In genomic region chrX:154371771-154372300, GRCh38 we compare ENCODE assay signal across 8 cellular contexts. TPM values are rescaled to one million over a fixed set of nuclear protein-coding genes. Genes with fewer than 3 reads are reported as not detected.
DNase-seq lines count a peak whose midpoint lies in the region; ATAC-seq and TF ChIP-seq lines count a peak whose summit lies in the region.

No MANE protein-coding gene starts in this region.

- H3K4me1 Mint-ChIP-seq in CD8-positive, alpha-beta memory T cell = peaks cover 33 to 38% (median 37%) of the 10 kb centered on the region in 3 donors

- H3K27me3 Mint-ChIP-seq in CD8-positive, alpha-beta memory T cell = peaks cover 0 to 8% of the 10 kb centered on the region in 2 donors

- POLR2A ChIA-PET in CD8-positive, alpha-beta memory T cell (lab: Charles Lee) = no interaction called here

- H3K4me1 ChIP-seq in CD8-positive, alpha-beta memory T cell (ENCODE audit: insufficient read depth, low read length) = peaks cover 42% of the 10 kb centered on the region
- peaks cover 45% of the 10 kb centered on the region for H3K4me1 ChIP-seq in mononuclear cell (ENCODE audit: insufficient read depth, low read length)

- CTCF ChIA-PET in CD8-positive, alpha-beta memory T cell (lab: Charles Lee) = interaction anchor here (1.2 kb wide), 1 partner anchor 10 kb away, joined by 3 read pairs; no protein-coding TSS in a partner anchor

- peak overlapping the region; percentile 82 to 94 (median 88) for H3K4me3 Mint-ChIP-seq in CD8-positive, alpha-beta memory T cell

- peaks cover 0 to 20% (median 0%) of the 10 kb centered on the region in 3 donors for H3K36me3 Mint-ChIP-seq in CD8-positive, alpha-beta memory T cell

- peaks cover 7% of the 10 kb centered on the region for H3K36me3 ChIP-seq in CD8-positive, alpha-beta memory T cell (ENCODE audit: insufficient read depth, low read length)

- in situ Hi-C loops in astrocyte of the cerebellum (cut with HindIII; ENCODE audit: low sequenced_read_pairs) (no loop called here), ACHN (cut with HindIII; ENCODE audit: low pct_ligation_motif_present, low pct_unique_long_range_greater_than_20kb, low sequenced_read_pairs) (no loop called here)

- H3K4me3 ChIP-seq in CD8-positive, alpha-beta memory T cell (ENCODE audit: low read length) = peak overlapping the region; percentile 15
- peak overlapping the region; percentile 76 for H3K4me3 ChIP-seq in astrocyte of the cerebellum (ENCODE audit: low read depth, low read length)
- H3K4me3 ChIP-seq in mononuclear cell (ENCODE audit: low read length) = peak overlapping the region; percentile 37

- H3K27ac ChIP-seq in CD8-positive, alpha-beta memory T cell (ENCODE audit: low read depth, low read length) = peak overlapping the region; percentile 54

- no peaks in the 10 kb centered on the region for H3K9me3 Mint-ChIP-seq in CD8-positive, alpha-beta memory T cell

- H3K27me3 ChIP-seq in CD8-positive, alpha-beta memory T cell (ENCODE audit: insufficient read depth, low read length, poor library complexity, severe bottlenecking) = no peaks in the 10 kb centered on the region
- no peaks in the 10 kb centered on the region for H3K27me3 ChIP-seq in mononuclear cell (ENCODE audit: insufficient read depth, low read length)

- ATAC-seq in HG02852 (IDR thresholded peaks at IDR 0.05; ENCODE audit: unreplicated experiment) = peak; percentile 7
- no peak for ATAC-seq in HG03565 (IDR thresholded peaks at IDR 0.05; ENCODE audit: unreplicated experiment)

- H3K9me3 ChIP-seq in CD8-positive, alpha-beta memory T cell (ENCODE audit: low read length) = no peaks in the 10 kb centered on the region
- no peaks in the 10 kb centered on the region for H3K9me3 ChIP-seq in mononuclear cell (ENCODE audit: low read depth, low read length)

- DNase-seq in CD8-positive, alpha-beta memory T cell = peak in 1 of 5 donors; percentile 3
- no peak for DNase-seq in astrocyte of the cerebellum (ENCODE audit: low read depth)
- no peak for DNase-seq in AG08395 (ENCODE audit: low spot score)
- no peak for DNase-seq in ACHN
- DNase-seq in ecto neural progenitor cell (ENCODE audit: low spot score) = no peak

- no peak for TF ChIP-seq CTCF in astrocyte of the cerebellum (IDR thresholded peaks at IDR 0.05; ENCODE audit: low read depth, low read length, missing control alignments)

- H3K27ac Mint-ChIP-seq in CD8-positive, alpha-beta memory T cell = peak overlapping the region; percentile 81 to 100 (median 96)

RNA-seq across cellular contexts. Expression of gene FLNA, which starts 2.6 kb away (rescaled TPM):
- 1,000 to 10,000 TPM; 1,299 to 1,356 TPM for total RNA-seq in CD8-positive, alpha-beta memory T cell
- 799 TPM for polyA plus RNA-seq in CD8-positive, alpha-beta memory T cell
- total RNA-seq in mononuclear cell = 933 TPM

RNA-seq across cellular contexts. Expression of gene EMD, which starts 7.3 kb away (rescaled TPM):
- 100 to 1,000 TPM; 107 to 119 TPM for total RNA-seq in CD8-positive, alpha-beta memory T cell
- polyA plus RNA-seq in CD8-positive, alpha-beta memory T cell = 37.2 TPM
- total RNA-seq in mononuclear cell = 39.3 TPM

RNA-seq across cellular contexts. Expression of gene RPL10, which starts 26.3 kb away (rescaled TPM):
- total RNA-seq in CD8-positive, alpha-beta memory T cell = 1,000 to 10,000 TPM; 3,198 to 3,218 TPM
- polyA plus RNA-seq in CD8-positive, alpha-beta memory T cell = 4,855 TPM
- 8,353 TPM for total RNA-seq in mononuclear cell

RNA-seq across cellular contexts. Expression of gene DNASE1L1, which starts 37.2 kb away (rescaled TPM):
- total RNA-seq in CD8-positive, alpha-beta memory T cell = 10 to 100 TPM in 1 of 2 experiments, 1 to 10 TPM in 1; 9.8 to 10.1 TPM
- 19.1 TPM for polyA plus RNA-seq in CD8-positive, alpha-beta memory T cell
- 30.2 TPM for total RNA-seq in mononuclear cell

RNA-seq across cellular contexts. Expression of gene TAFAZZIN, which starts 39.5 kb away (rescaled TPM):
- 10 to 100 TPM; 51.9 to 52.3 TPM for total RNA-seq in CD8-positive, alpha-beta memory T cell
- polyA plus RNA-seq in CD8-positive, alpha-beta memory T cell = 41.4 TPM
- total RNA-seq in mononuclear cell = 33.2 TPM

Comparison
In these comparisons a context has a peak if more than half of its experiments do, and no peak if none do; other contexts are left out.
1. H3K4me3 ChIP-seq: peak in every context shown above with its lines; median percentile 76 in astrocyte of the cerebellum; 37 in mononuclear cell; 15 in CD8-positive, alpha-beta memory T cell.